23 cellular contexts compared by ENCODE assay signal in the genomic region with DNA sequence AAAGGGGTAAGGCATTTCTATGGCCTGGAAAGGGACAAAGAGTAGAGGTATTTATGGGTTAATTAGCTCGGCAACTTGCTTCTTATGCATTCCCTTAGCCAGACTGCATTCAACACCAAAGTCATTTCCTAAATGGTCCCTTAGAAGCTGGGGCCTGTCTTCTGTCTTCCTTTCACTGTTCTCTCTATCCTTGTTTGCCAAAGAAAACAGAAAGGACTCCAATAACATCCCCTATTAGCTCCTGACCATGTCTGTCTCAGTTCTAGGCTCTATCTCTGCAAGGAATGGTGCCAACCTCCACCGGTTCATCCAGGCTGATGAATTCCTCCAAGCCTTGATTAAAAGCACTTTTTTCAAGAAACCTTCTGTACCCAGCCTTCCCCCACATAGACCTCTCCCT.
DNase-seq lines count a peak whose midpoint lies in the region; ATAC-seq and TF ChIP-seq lines count a peak whose summit lies in the region.
"Had no signal": no experiment of that assay in that cellular context is flagged by ENCODE, and none has a peak within 500 bp of the region (broad histone marks: within the 10 kb centered on the region; RNA-seq: fewer than 3 reads in every experiment).

No MANE protein-coding gene starts in this region.

- H4K20me1 ChIP-seq in smooth muscle cell (ENCODE audit: low read depth) = no peaks in the 10 kb centered on the region

- DNase-seq in Right ventricle myocardium inferior (ENCODE audit: missing footprints) (no peak), right atrium auricular region (ENCODE audit: low spot score) (no peak), fibroblast of the aortic adventitia (ENCODE audit: low read depth) (peak; percentile 42), islet precursor cell (peak; percentile 71), smooth muscle cell (lab: John Stamatoyannopoulos, UW; ENCODE audit: unreplicated experiment) (no peak)
- DNase-seq in stimulated activated naive CD4-positive, alpha-beta T cell (lab: John Stamatoyannopoulos, UW) = no peak
- DNase-seq in activated effector memory CD4-positive, alpha-beta T cell treated with Interleukin-2 at 50 U/mL for 16 hours = no peak
- DNase-seq: 8988T; ACHN; DMS153; DND-41; NCI-H1048; NCI-H1417; NCI-H1694; NCI-H2029 treated with DMSO at 0.1 percent for 48 hours; NCI-H446 treated with DMSO at 0.1 percent for 48 hours; NCI-H526; NCI-H82; NK-92 treated with Interleukin-12 subunit alpha and Interleukin-12 subunit beta, amount 100 ng/mL, for 24 hours; PC-9; SHP77 had no signal

- H3K27ac ChIP-seq in right atrium auricular region (no peak overlapping the region), smooth muscle cell (ENCODE audit: low read depth) (no peak overlapping the region)
- H3K27ac ChIP-seq: PC-9 had no signal

- H3F3A ChIP-seq in smooth muscle cell (ENCODE audit: low read depth) = no peaks in the 10 kb centered on the region

- no peaks in the 10 kb centered on the region for H3K79me2 ChIP-seq in smooth muscle cell (ENCODE audit: low read depth)

- ATAC-seq in Right ventricle myocardium inferior (peak; percentile 85), HG02588 (IDR thresholded peaks at IDR 0.05; ENCODE audit: unreplicated experiment) (no peak)
- ATAC-seq: HCT116 had no signal

- no peak overlapping the region for H3K9ac ChIP-seq in smooth muscle cell (ENCODE audit: low read depth)

- no peak overlapping the region for H3K4me3 ChIP-seq in right atrium auricular region
- no peak overlapping the region for H3K4me3 ChIP-seq in fibroblast of the aortic adventitia (ENCODE audit: low read depth, low read length)
- no peak overlapping the region for H3K4me3 ChIP-seq in smooth muscle cell
- H3K4me3 ChIP-seq: PC-9 had no signal

- H2AFZ ChIP-seq in smooth muscle cell (ENCODE audit: low read depth) = peak overlapping the region; percentile 35
- H2AFZ ChIP-seq: PC-9 had no signal

- intact Hi-C loops in Right ventricle myocardium inferior (cut with DNase I) = loop anchor here (5.0 to 10.0 kb wide), 2 partner anchors 45 to 122 kb away; partner anchors contain the start of gene KCTD12

- 33% methylated on average over 2 of the region's 2 CpGs for WGBS in smooth muscle cell (ENCODE audit: low lambda C conversion rate)

- H3K27me3 ChIP-seq in right atrium auricular region (no peaks in the 10 kb centered on the region), smooth muscle cell (ENCODE audit: low read depth) (no peaks in the 10 kb centered on the region)

- H3K9me3 ChIP-seq in right atrium auricular region (no peaks in the 10 kb centered on the region), smooth muscle cell (replicated peaks; ENCODE audit: low read depth) (no peaks in the 10 kb centered on the region)

- TF ChIP-seq CTCF in right atrium auricular region (IDR thresholded peaks at IDR 0.05) (no peak), fibroblast of the aortic adventitia (IDR thresholded peaks at IDR 0.05; ENCODE audit: insufficient read depth, low read length) (no peak), smooth muscle cell (IDR thresholded peaks at IDR 0.05; ENCODE audit: borderline replicate concordance, insufficient read depth, poor library complexity, severe bottlenecking) (no peak)

- H3K36me3 ChIP-seq in right atrium auricular region (no peaks in the 10 kb centered on the region), smooth muscle cell (ENCODE audit: low read depth) (no peaks in the 10 kb centered on the region)

- H3K4me1 ChIP-seq in right atrium auricular region (peaks cover 0 to 18% of the 10 kb centered on the region in 2 donors), smooth muscle cell (ENCODE audit: low read depth) (no peaks in the 10 kb centered on the region)

- no peak overlapping the region for H3K4me2 ChIP-seq in smooth muscle cell
- H3K4me2 ChIP-seq: PC-9 had no signal

Comparison
In these comparisons a context has a peak if more than half of its experiments do, and no peak if none do; other contexts are left out.
1. DNase-seq: peak in fibroblast of the aortic adventitia (single experiment) and islet precursor cell (single experiment); none in Right ventricle myocardium inferior (single experiment), right atrium auricular region (single experiment), smooth muscle cell (single experiment), stimulated activated naive CD4-positive, alpha-beta T cell (0 of 6) and activated effector memory CD4-positive, alpha-beta T cell treated with Interleukin-2 at 50 U/mL for 16 hours (single experiment).